Comparison of ENCODE assay signal across 1 cellular context in the genomic region with DNA sequence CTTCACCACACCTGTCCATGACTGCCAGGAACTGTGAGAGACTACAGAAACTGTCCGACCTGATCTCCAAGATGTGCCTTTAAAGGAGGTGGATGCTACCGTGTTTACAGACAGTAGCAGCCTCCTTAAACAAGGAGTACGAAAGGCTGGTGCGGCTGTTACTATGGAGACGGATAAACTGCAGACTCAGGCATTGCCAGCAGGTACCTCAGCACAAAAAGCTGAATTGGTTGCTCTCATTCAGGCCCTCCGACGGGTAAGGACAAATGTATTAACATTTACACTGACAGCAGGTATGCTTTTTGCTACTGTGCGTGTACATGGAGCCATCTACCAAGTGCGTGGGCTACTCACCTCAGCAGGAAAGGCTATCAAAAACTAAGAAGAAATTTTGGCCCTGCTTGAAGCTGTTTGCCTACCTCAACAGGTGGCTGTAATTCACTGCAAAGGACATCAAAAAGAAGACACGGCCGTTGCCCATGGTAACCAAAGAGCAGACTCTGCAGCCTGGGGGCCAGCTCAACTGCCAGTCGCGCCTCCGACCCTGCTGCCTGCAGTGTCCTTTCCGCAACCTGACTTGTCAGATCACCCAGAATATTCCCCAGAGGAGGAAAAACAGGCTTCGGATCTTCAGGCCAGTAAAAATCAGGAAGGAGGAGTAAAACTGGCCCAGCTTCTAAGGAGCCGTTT.
TF ChIP-seq lines count a peak whose summit lies in the region.

No MANE protein-coding gene starts in this region.

TF ChIP-seq in HepG2, 621 proteins besides CTCF, POLR2A, EP300 and RAD21:
- TF ChIP-seq, protein P1, sequence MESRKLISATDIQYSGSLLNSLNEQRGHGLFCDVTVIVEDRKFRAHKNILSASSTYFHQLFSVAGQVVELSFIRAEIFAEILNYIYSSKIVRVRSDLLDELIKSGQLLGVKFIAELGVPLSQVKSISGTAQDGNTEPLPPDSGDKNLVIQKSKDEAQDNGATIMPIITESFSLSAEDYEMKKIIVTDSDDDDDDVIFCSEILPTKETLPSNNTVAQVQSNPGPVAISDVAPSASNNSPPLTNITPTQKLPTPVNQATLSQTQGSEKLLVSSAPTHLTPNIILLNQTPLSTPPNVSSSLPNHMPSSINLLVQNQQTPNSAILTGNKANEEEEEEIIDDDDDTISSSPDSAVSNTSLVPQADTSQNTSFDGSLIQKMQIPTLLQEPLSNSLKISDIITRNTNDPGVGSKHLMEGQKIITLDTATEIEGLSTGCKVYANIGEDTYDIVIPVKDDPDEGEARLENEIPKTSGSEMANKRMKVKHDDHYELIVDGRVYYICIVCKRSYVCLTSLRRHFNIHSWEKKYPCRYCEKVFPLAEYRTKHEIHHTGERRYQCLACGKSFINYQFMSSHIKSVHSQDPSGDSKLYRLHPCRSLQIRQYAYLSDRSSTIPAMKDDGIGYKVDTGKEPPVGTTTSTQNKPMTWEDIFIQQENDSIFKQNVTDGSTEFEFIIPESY (CRISPR knock-in tag; IDR thresholded peaks at IDR 0.05) = peak; percentile 54; the same call in 1 of the 2 replicates
- 0 out of 2 replicates have a peak, but pooled peaks have one; percentile 14 for TF ChIP-seq FOXA3 (CRISPR knock-in tag; IDR thresholded peaks at IDR 0.05)
- TF ChIP-seq SYNCRIP (IDR thresholded peaks at IDR 0.05; ENCODE audit: insufficient read depth, low read depth, low read length) = no peak
